8 cellular contexts compared by ENCODE assay signal in the genomic region with DNA sequence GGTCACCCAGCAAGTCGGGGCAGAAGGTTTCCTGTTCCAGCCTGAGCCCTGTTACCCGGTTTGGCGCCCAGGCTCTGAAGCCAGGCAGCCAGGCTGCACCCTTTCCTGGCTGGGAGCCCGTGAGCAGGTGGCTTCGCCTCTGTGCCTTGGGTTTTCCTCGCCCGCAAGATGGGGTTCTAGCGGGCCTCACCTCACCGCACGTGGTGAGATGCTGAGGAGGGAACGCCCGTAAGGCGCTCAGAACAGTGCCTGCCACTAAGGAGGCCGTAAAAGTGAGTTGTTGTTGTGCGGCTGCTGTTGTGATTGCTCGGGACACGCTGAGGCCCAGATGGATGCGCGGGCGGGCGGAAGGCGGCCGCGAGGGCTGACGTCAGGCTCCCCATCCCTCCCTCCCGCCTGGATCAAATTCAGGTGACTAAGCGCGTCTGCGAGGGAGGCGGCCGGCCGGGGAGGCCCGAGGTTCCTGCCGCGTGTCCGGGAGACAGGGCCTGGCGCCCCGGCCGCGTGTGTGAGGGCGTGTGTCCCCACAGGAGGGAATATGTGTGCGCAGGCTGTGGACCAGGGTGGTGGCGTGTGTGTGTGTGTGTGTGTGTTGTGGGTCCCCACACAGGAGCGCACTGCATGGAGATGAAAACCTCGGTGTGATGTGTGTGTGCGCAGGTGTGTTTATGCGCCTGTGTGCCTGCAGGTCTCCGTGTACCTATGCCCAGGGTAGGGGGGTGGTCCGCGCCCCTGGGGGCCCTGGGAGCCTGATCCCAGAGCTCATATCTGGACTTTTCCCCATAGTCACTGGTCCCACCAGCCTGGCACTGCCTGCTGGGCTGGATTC. TPM values are rescaled to one million over a fixed set of nuclear protein-coding genes. Genes with fewer than 3 reads are reported as not detected.
DNase-seq lines count a peak whose midpoint lies in the region; ATAC-seq and TF ChIP-seq lines count a peak whose summit lies in the region.

No MANE protein-coding gene starts in this region.

- DNase-seq in DMS 273 (lab: John Stamatoyannopoulos, UW; ENCODE audit: unreplicated experiment) (peak; percentile 96), NCI-H2171 (lab: John Stamatoyannopoulos, UW) (peak; percentile 94), dedifferentiated amniotic fluid mesenchymal stem cell (ENCODE audit: extremely low spot score) (peak; percentile 80), middle frontal gyrus (ENCODE audit: extremely low spot score, low spot score) (peak; percentile 67), GM10248 (ENCODE audit: extremely low spot score) (no peak), left lobe of liver (ENCODE audit: low spot score) (no peak)
- DNase-seq in activated CD4-positive, alpha-beta T cell treated with anti-CD3 and anti-CD28 coated beads for 4 hours = no peak

- TF ChIP-seq CTCF in GM10248 (IDR thresholded peaks at IDR 0.05; ENCODE audit: control extremely low read depth, extremely low read depth, low read depth, missing control alignments) = no peak

- POLR2A ChIA-PET in GM10248 (lab: Yijun Ruan, JAX) = no interaction called here

- no peak for ATAC-seq in left lobe of liver
- no peak for ATAC-seq in HG03108 (IDR thresholded peaks at IDR 0.05; ENCODE audit: unreplicated experiment)

- CTCF ChIA-PET in GM10248 (lab: Yijun Ruan, JAX) = interaction anchor here (1.6 to 2.4 kb wide), 2 partner anchors 23 to 24 kb away, joined by 3 to 9 read pairs; no protein-coding TSS in a partner anchor

RNA-seq across cellular contexts. Expression of gene CAMKK1, which starts 4.3 kb away (rescaled TPM):
- total RNA-seq in left lobe of liver = 0.35 TPM

RNA-seq across cellular contexts. Expression of gene P2RX1, which starts 27.7 kb away (rescaled TPM):
- total RNA-seq in left lobe of liver = 0.13 TPM

RNA-seq across cellular contexts. Expression of gene NCBP3, which starts 42.5 kb away (rescaled TPM):
- total RNA-seq in left lobe of liver = 11.5 TPM

Comparison
In these comparisons a context has a peak if more than half of its experiments do, and no peak if none do; other contexts are left out.
1. DNase-seq: peak in DMS 273 (single experiment), NCI-H2171 (single experiment), dedifferentiated amniotic fluid mesenchymal stem cell (single experiment) and middle frontal gyrus (single experiment); none in GM10248 (single experiment), activated CD4-positive, alpha-beta T cell treated with anti-CD3 and anti-CD28 coated beads for 4 hours (0 of 2) and left lobe of liver (single experiment).